In the genomic region with DNA sequence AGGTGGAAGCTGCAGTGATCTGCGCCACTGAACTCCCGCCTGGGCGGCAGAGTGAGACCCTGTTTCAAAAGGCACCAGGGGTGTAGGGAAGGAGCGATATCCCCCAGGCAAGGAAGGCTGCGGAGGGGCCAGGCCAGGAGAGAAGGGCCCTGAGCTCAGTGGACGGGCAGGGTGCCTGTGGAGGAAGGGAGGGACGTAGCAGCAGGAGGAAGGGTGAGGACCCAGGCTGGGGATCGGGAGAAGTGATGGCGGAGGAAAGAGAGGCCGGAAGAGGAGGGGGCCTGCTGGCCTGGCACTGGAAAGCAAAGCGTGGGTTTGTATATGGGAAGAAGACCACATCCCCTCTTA, we compare ENCODE assay signal across 9 cellular contexts. TPM values are rescaled to one million over a fixed set of nuclear protein-coding genes. Genes with fewer than 3 reads are reported as not detected.
DNase-seq lines count a peak whose midpoint lies in the region; ATAC-seq and TF ChIP-seq lines count a peak whose summit lies in the region.
"Had no signal": no experiment of that assay in that cellular context is flagged by ENCODE, and none has a peak within 500 bp of the region (broad histone marks: within the 10 kb centered on the region; RNA-seq: fewer than 3 reads in every experiment).

No MANE protein-coding gene starts in this region.

- no peaks in the 10 kb centered on the region for H3K27me3 ChIP-seq in layer of hippocampus (ENCODE audit: control insufficient read depth, insufficient read depth, low read length)
- H3K27me3 ChIP-seq in suprapubic skin = peaks cover 5% of the 10 kb centered on the region

- H3K27ac ChIP-seq in adipose tissue (ENCODE audit: low read depth, low read length) (peak overlapping the region; percentile 66), layer of hippocampus (ENCODE audit: low read depth, low read length) (peak overlapping the region; percentile 77), suprapubic skin (peak overlapping the region; percentile 89)
- H3K27ac ChIP-seq: epithelial cell of prostate had no signal

- TF ChIP-seq POLR2A in suprapubic skin (IDR thresholded peaks at IDR 0.05) = no peak

- H3K27ac Mint-ChIP-seq in CD14-positive monocyte = peak overlapping the region; percentile 93 to 97 (median 95)

- no peaks in the 10 kb centered on the region for H3K9me3 ChIP-seq in suprapubic skin

- no peak for TF ChIP-seq EP300 in suprapubic skin (IDR thresholded peaks at IDR 0.05)

- H3K4me3 Mint-ChIP-seq in CD14-positive monocyte = peak overlapping the region; percentile 89 to 96

- H3K27me3 Mint-ChIP-seq in CD14-positive monocyte (ENCODE audit: low read depth in 3 of 3) = peaks cover 0 to 2% (median 1%) of the 10 kb centered on the region in 3 donors

- TF ChIP-seq CTCF in CD14-positive monocyte (IDR thresholded peaks at IDR 0.05) (no peak), suprapubic skin (IDR thresholded peaks at IDR 0.05) (no peak)

- H3K36me3 Mint-ChIP-seq in CD14-positive monocyte = peaks cover 51 to 56% of the 10 kb centered on the region in 2 donors

- no peaks in the 10 kb centered on the region for H3K36me3 ChIP-seq in suprapubic skin

- H3K4me1 ChIP-seq in suprapubic skin = peaks cover 35% of the 10 kb centered on the region

- DNase-seq in CD14-positive monocyte (ENCODE audit: low spot score) (no peak), suprapubic skin (ENCODE audit: low spot score in 2 of 2) (no peak), GOT3 (lab: John Stamatoyannopoulos, UW) (no peak)
- DNase-seq in stimulated activated CD4-positive, alpha-beta T cell treated with anti-CD3 and anti-CD28 coated beads, Interleukin-2, amount 100 ng/mL, for 48 hours = no peak

- ATAC-seq in GM21825 (IDR thresholded peaks at IDR 0.05; ENCODE audit: unreplicated experiment) (peak; percentile 0), HG03342 (IDR thresholded peaks at IDR 0.05; ENCODE audit: unreplicated experiment) (no peak)

- H3K4me3 ChIP-seq in suprapubic skin = peak overlapping the region; percentile 62

- intact Hi-C loops in CD14-positive monocyte (cut with micrococcal nuclease) = loop anchor here (2.0 to 5.0 kb wide), 3 partner anchors 37 to 38 kb away; no protein-coding TSS in a partner anchor

- peaks cover 0 to 5% (median 0%) of the 10 kb centered on the region in 7 donors for H3K9me3 Mint-ChIP-seq in CD14-positive monocyte

- 12 to 57% (median 17%) methylated on average over 11 of the region's 11 CpGs for whole genome bisulfite sequencing in adipose tissue, 3 donors
- WGBS in suprapubic skin = 17% methylated on average over 11 of the region's 11 CpGs

- peaks cover 83% of the 10 kb centered on the region for H3K4me1 Mint-ChIP-seq in CD14-positive monocyte

RNA-seq across cellular contexts. Expression of a gene that starts 45.6 kb away (rescaled TPM):
- 100 to 1,000 TPM; 223 to 272 TPM for polyA plus RNA-seq in CD14-positive monocyte
- 10 to 100 TPM; 11.7 to 45.0 (median 23.4) TPM for polyA plus RNA-seq in adipose tissue
- total RNA-seq in suprapubic skin = 10 to 100 TPM; 12.3 to 46.1 (median 14.7) TPM

Comparison
In these comparisons a context has a peak if more than half of its experiments do, and no peak if none do; other contexts are left out.
1. RNA of a gene that starts 45.6 kb away (polyA plus RNA-seq): 223 to 272 TPM in CD14-positive monocyte; 11.7 to 45.0 TPM in adipose tissue; every median in the first group is over 4 times any median in the second.
2. Peak in every context shown above with its lines, with median percentiles within 50 percentile points of each other: H3K27ac ChIP-seq.